In genomic region chr19:35408284-35409171, GRCh38 we compare ENCODE assay signal across 15 cellular contexts. TPM values are rescaled to one million over a fixed set of nuclear protein-coding genes. Genes with fewer than 3 reads are reported as not detected.
DNase-seq lines count a peak whose midpoint lies in the region; ATAC-seq, FAIRE-seq and TF ChIP-seq lines count a peak whose summit lies in the region.
"Had no signal": no experiment of that assay in that cellular context is flagged by ENCODE, and none has a peak within 500 bp of the region (broad histone marks: within the 10 kb centered on the region; RNA-seq: fewer than 3 reads in every experiment).

No MANE protein-coding gene starts in this region.

- in situ Hi-C loops in K562 (cut with MboI): no loop called here

- intact Hi-C loops in K562 (cut with micrococcal nuclease): no loop called here

- peaks cover 2 to 4% of the 10 kb centered on the region in 2 experiments; a peak in 3 of 5 replicates for H3K4me1 ChIP-seq in K562 (replicated peaks in 1 of 2; ENCODE audit: control insufficient read depth in 2 of 2, insufficient read depth in 2 of 2, low read length in 2 of 2)
- H3K4me1 ChIP-seq: BLaER1, esophagus squamous epithelium had no signal

- H3K9me1 ChIP-seq in K562 (ENCODE audit: control insufficient read depth, insufficient read depth, low read length): no peaks in the 10 kb centered on the region

- 2% methylated on average over 13 of the region's 13 CpGs for WGBS in K562 (ENCODE audit: insufficient coverage, low coverage, missing lambda C conversion rate)

- no peaks in the 10 kb centered on the region for H3K9me3 Mint-ChIP-seq in T-cell

- no peaks in the 10 kb centered on the region for H3K36me3 Mint-ChIP-seq in T-cell
- H3K36me3 Mint-ChIP-seq: activated naive CD8-positive, alpha-beta T cell had no signal

- no TSS peak for BruUV-seq in K562 (replicated peaks; lab: Mats Ljungman, UMichigan)

- no peak for FAIRE-seq in K562 (lab: Jason Lieb, UNC)

- H3K27me3 ChIP-seq in K562 (ENCODE audit: control insufficient read depth in 2 of 2, insufficient read depth in 2 of 2, low read length in 2 of 2): peaks cover 22 to 28% of the 10 kb centered on the region in 2 experiments
- H3K27me3 ChIP-seq: BLaER1 had no signal

- TF ChIP-seq CTCF in GM20000 (IDR thresholded peaks at IDR 0.05; ENCODE audit: extremely low read depth, missing control alignments) (no peak), K562 (IDR thresholded peaks at IDR 0.05 in 2 of 3, conservative IDR thresholded peaks at IDR 0.05 in 1 of 3; ENCODE audit: insufficient read depth in 2 of 3, low read depth in 1 of 3, low read length in 3 of 3) (no peak), RWPE1 (conservative IDR thresholded peaks at IDR 0.05; ENCODE audit: low read depth) (no peak)

- CTCF ChIA-PET in K562 (lab: Yijun Ruan, JAX; ENCODE audit: low intra/inter-chr PET ratio): no interaction called here
- CTCF ChIA-PET in RWPE1 (lab: Yijun Ruan, JAX): no interaction called here
- CTCF ChIA-PET in T-cell (lab: Charles Lee): interaction anchor here in 1 of 2 donors (0.6 kb wide), 1 partner anchor 11 kb away, joined by 3 read pairs; no protein-coding TSS in a partner anchor

- H3K27ac ChIP-seq in K562 (ENCODE audit: extremely low read depth, low read depth, low read length) (no peak overlapping the region), RWPE1 (no peak overlapping the region)
- H3K27ac ChIP-seq: BLaER1, esophagus squamous epithelium had no signal

- H3K9me3 ChIP-seq in K562 (replicated peaks; ENCODE audit: control insufficient read depth, insufficient read depth, low read depth, low read length): no peaks in the 10 kb centered on the region
- H3K9me3 ChIP-seq: BLaER1, esophagus squamous epithelium had no signal

- H3K4me3 ChIP-seq in K562: no peak overlapping the region
- H3K4me3 ChIP-seq: BLaER1, esophagus squamous epithelium had no signal

- POLR2A ChIA-PET in K562 (lab: Yijun Ruan, JAX) (interaction anchor here (0.6 to 1.2 kb wide), 3 partner anchors 9 to 397 kb away, joined by 3 to 4 read pairs (median 4); no protein-coding TSS in a partner anchor), RWPE1 (lab: Yijun Ruan, JAX; ENCODE audit: low non-redundant PET) (no interaction called here), T-cell (lab: Charles Lee) (no interaction called here)

- no peaks in the 10 kb centered on the region for H3K4me1 Mint-ChIP-seq in T-cell

- no peak for TF ChIP-seq POLR2A in K562 (conservative IDR thresholded peaks at IDR 0.05)

- H2AFZ ChIP-seq in K562 (ENCODE audit: low read depth, low read length): no peak overlapping the region

- no peak overlapping the region for H3K4me2 ChIP-seq in K562 (ENCODE audit: insufficient read depth, low read length)
- H3K4me2 ChIP-seq: BLaER1 had no signal

- DNase-seq in GM20000 (ENCODE audit: low spot score): peak; percentile 40
- no peak for DNase-seq in K562 (ENCODE audit: extremely low read depth in 1 of 4, low spot score in 3 of 4)
- no peak for DNase-seq in RWPE1 (ENCODE audit: low spot score)
- DNase-seq in SW 1271 (lab: John Stamatoyannopoulos, UW): no peak
- no peak for DNase-seq in T-cell
- no peak for DNase-seq in SHP77 (lab: John Stamatoyannopoulos, UW)
- DNase-seq: esophagus squamous epithelium, mammary epithelial cell had no signal

- ATAC-seq in GM18498 (IDR thresholded peaks at IDR 0.05; ENCODE audit: unreplicated experiment): peak; percentile 78
- ATAC-seq in HG03060 (IDR thresholded peaks at IDR 0.05; ENCODE audit: low read depth, unreplicated experiment): peak; percentile 58
- ATAC-seq in K562: no peak
- ATAC-seq in T-cell (replicated peaks in 1 of 4): no peak

- H3K9ac ChIP-seq in K562 (ENCODE audit: insufficient read depth in 1 of 2, low read depth in 2 of 2, low read length in 2 of 2): no peak overlapping the region
- H3K9ac ChIP-seq: BLaER1 had no signal

- H3K27ac Mint-ChIP-seq in T-cell: no peak overlapping the region
- H3K27ac Mint-ChIP-seq: activated naive CD8-positive, alpha-beta T cell had no signal

- no peak for TF ChIP-seq EP300 in K562 (IDR thresholded peaks at IDR 0.05; ENCODE audit: low read length)

- TF ChIP-seq RAD21 in K562 (CRISPR knock-in tag; conservative IDR thresholded peaks at IDR 0.05 in 1 of 2, IDR thresholded peaks at IDR 0.05 in 1 of 2): no peak

- H3K36me3 ChIP-seq in K562 (ENCODE audit: control insufficient read depth, insufficient read depth, low read length): no peaks in the 10 kb centered on the region
- H3K36me3 ChIP-seq: BLaER1, esophagus squamous epithelium had no signal

- no peaks in the 10 kb centered on the region for H3K79me2 ChIP-seq in K562 (ENCODE audit: control insufficient read depth, insufficient read depth, low read length)

- no peaks in the 10 kb centered on the region for H4K20me1 ChIP-seq in K562 (replicated peaks; ENCODE audit: control insufficient read depth, insufficient read depth, low read length)
- H4K20me1 ChIP-seq: BLaER1 had no signal

- H3K27me3 Mint-ChIP-seq in T-cell: peaks cover 13 to 14% of the 10 kb centered on the region in 2 donors
- H3K27me3 Mint-ChIP-seq: activated naive CD8-positive, alpha-beta T cell had no signal

- no peak overlapping the region for H3K4me3 Mint-ChIP-seq in T-cell
- H3K4me3 Mint-ChIP-seq: activated naive CD8-positive, alpha-beta T cell had no signal

TF ChIP-seq in K562, 482 proteins besides CTCF, POLR2A, EP300 and RAD21 (continues in another document):
- no peak for TF ChIP-seq NUFIP1 (IDR thresholded peaks at IDR 0.05; ENCODE audit: partially characterized antibody)
- TF ChIP-seq ESRRA (IDR thresholded peaks at IDR 0.05; ENCODE audit: borderline replicate concordance, low read depth): 0 out of 2 replicates have a peak, but pooled peaks have one; percentile 18

RNA-seq across cellular contexts. Expression of gene GPR42, which starts 37.7 kb away (rescaled TPM):
- total RNA-seq in K562 (2011; cell fraction: chromatin; rRNA removed; ENCODE audit: low replicate concordance): not detected in 2 replicates
- total RNA-seq in K562 (2011; cell fraction: nucleolus; rRNA removed): not detected in 2 replicates
- not detected in 2 replicates for total RNA-seq in K562 (2011; cell fraction: nucleoplasm; rRNA removed)
- total RNA-seq in K562 (2014; rRNA removed) (not detected in 2 replicates), K562 (2014; rRNA removed; fragmentation: Illumina TruSeq; extraction: Trizol) (not detected in 2 replicates), K562 (2015; rRNA removed; fragmentation: Illumina TruSeq; extraction: Trizol) (not detected in 2 replicates), K562 (2021) (not detected in 2 replicates), T-cell (not detected)
- polyA plus RNA-seq in K562 (2011; rRNA removed) (not detected in 2 replicates), K562 (2014; fragmentation: Illumina TruSeq; extraction: Trizol) (not detected in 2 replicates), K562 (2014; fragmentation: Nextera tagmentation; extraction: Ambion mirVana) (not detected), K562 (2014; rRNA removed) (not detected in 2 replicates)
- polyA plus RNA-seq in K562 (2011; cell fraction: cytosol; rRNA removed): not detected in 2 replicates
- not detected in 2 replicates for polyA plus RNA-seq in K562 (2011; cell fraction: nucleus; rRNA removed)
- 0.10 TPM in 1 of 2 replicates, not detected in the other for polyA plus RNA-seq in K562 (2012)
- polyA minus RNA-seq in K562 (2011; rRNA and poly(A)+ RNA removed): not detected in 2 replicates
- not detected in 2 replicates for polyA minus RNA-seq in K562 (2011; cell fraction: cytosol; rRNA and poly(A)+ RNA removed)
- not detected in 2 replicates for polyA minus RNA-seq in K562 (2011; cell fraction: nucleus; rRNA and poly(A)+ RNA removed)
- total RNA-seq: chondrocyte, esophagus squamous epithelium, G401, mammary epithelial cell, osteocyte had no signal
- polyA plus RNA-seq: mammary epithelial cell had no signal

RNA-seq across cellular contexts. Expression of gene FFAR2, which starts 39.5 kb away (rescaled TPM):
- total RNA-seq in K562 (2011; cell fraction: chromatin; rRNA removed; ENCODE audit: low replicate concordance): not detected in 2 replicates
- total RNA-seq in K562 (2011; cell fraction: nucleolus; rRNA removed): not detected in 2 replicates
- not detected in 2 replicates for total RNA-seq in K562 (2011; cell fraction: nucleoplasm; rRNA removed)
- not detected in 2 replicates for total RNA-seq in K562 (2014; rRNA removed)
- total RNA-seq in K562 (2014; rRNA removed; fragmentation: Illumina TruSeq; extraction: Trizol): not detected in 2 replicates
- not detected in 2 replicates for total RNA-seq in K562 (2015; rRNA removed; fragmentation: Illumina TruSeq; extraction: Trizol)
- total RNA-seq in K562 (2021): not detected in 2 replicates
- not detected in 2 replicates for polyA plus RNA-seq in K562 (2011; rRNA removed)
- not detected in 2 replicates for polyA plus RNA-seq in K562 (2011; cell fraction: cytosol; rRNA removed)
- not detected in 2 replicates for polyA plus RNA-seq in K562 (2011; cell fraction: nucleus; rRNA removed)
- not detected in 2 replicates for polyA plus RNA-seq in K562 (2012)
- not detected in 2 replicates for polyA plus RNA-seq in K562 (2014; fragmentation: Illumina TruSeq; extraction: Trizol)
- not detected for polyA plus RNA-seq in K562 (2014; fragmentation: Nextera tagmentation; extraction: Ambion mirVana)
- polyA plus RNA-seq in K562 (2014; rRNA removed): not detected in 2 replicates
- polyA minus RNA-seq in K562 (2011; rRNA and poly(A)+ RNA removed): not detected in 2 replicates
- polyA minus RNA-seq in K562 (2011; cell fraction: cytosol; rRNA and poly(A)+ RNA removed): not detected in 2 replicates
- polyA minus RNA-seq in K562 (2011; cell fraction: nucleus; rRNA and poly(A)+ RNA removed): not detected in 2 replicates
- not detected for total RNA-seq in T-cell
- total RNA-seq: chondrocyte, G401, mammary epithelial cell, osteocyte had no signal
- polyA plus RNA-seq: mammary epithelial cell had no signal

RNA-seq across cellular contexts. Expression of gene FFAR3, which starts 50.3 kb away (rescaled TPM):
- not detected in 2 replicates for total RNA-seq in K562 (2011; cell fraction: chromatin; rRNA removed; ENCODE audit: low replicate concordance)
- total RNA-seq in K562 (2011; cell fraction: nucleolus; rRNA removed): not detected in 2 replicates
- total RNA-seq in K562 (2011; cell fraction: nucleoplasm; rRNA removed): not detected in 2 replicates
- total RNA-seq in K562 (2014; rRNA removed): not detected in 2 replicates
- total RNA-seq in K562 (2014; rRNA removed; fragmentation: Illumina TruSeq; extraction: Trizol): not detected in 2 replicates
- not detected in 2 replicates for total RNA-seq in K562 (2015; rRNA removed; fragmentation: Illumina TruSeq; extraction: Trizol)
- total RNA-seq in K562 (2021): not detected in 2 replicates
- polyA plus RNA-seq in K562 (2011; rRNA removed): not detected in 2 replicates
- polyA plus RNA-seq in K562 (2011; cell fraction: cytosol; rRNA removed): not detected in 2 replicates
- polyA plus RNA-seq in K562 (2011; cell fraction: nucleus; rRNA removed): not detected in 2 replicates
- polyA plus RNA-seq in K562 (2012): not detected in 2 replicates
- not detected in 2 replicates for polyA plus RNA-seq in K562 (2014; fragmentation: Illumina TruSeq; extraction: Trizol)
- not detected for polyA plus RNA-seq in K562 (2014; fragmentation: Nextera tagmentation; extraction: Ambion mirVana)
- not detected in 2 replicates for polyA plus RNA-seq in K562 (2014; rRNA removed)
- polyA minus RNA-seq in K562 (2011; rRNA and poly(A)+ RNA removed): not detected in 2 replicates
- polyA minus RNA-seq in K562 (2011; cell fraction: cytosol; rRNA and poly(A)+ RNA removed): not detected in 2 replicates
- not detected in 2 replicates for polyA minus RNA-seq in K562 (2011; cell fraction: nucleus; rRNA and poly(A)+ RNA removed)
- total RNA-seq in T-cell: under 1 TPM in 1 of 5 donors, not detected in 4; 0.47 TPM
- total RNA-seq: chondrocyte, esophagus squamous epithelium, G401, mammary epithelial cell, osteocyte had no signal
- polyA plus RNA-seq: mammary epithelial cell had no signal

Comparison
In these comparisons a context has a peak if more than half of its experiments do, and no peak if none do; other contexts are left out.
1. ATAC-seq: peak in GM18498 (single experiment) and HG03060 (single experiment); none in K562 (single experiment) and T-cell (0 of 4).